ENCODE assay signal across 1 cellular context in the genomic region with DNA sequence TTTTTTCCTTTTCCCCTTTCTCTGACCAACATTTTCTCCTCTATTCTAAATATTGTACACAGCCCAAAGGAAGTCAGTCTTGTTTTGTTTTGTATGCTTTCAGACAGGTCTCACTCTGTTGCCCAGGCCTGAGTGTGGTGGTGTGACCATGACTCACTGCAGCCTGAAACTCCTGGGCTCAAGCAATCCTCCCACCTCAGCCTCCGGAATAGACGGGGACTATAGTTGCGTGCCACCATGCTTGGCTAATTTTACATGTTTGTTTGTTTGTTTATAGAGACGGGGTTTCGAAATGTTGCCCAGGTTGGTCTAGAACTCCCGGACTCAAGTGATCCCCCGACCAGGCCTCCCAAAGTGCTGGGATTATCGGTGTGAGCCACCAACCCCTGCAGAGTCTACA.
TF ChIP-seq lines count a peak whose summit lies in the region.

No MANE protein-coding gene starts in this region.

TF ChIP-seq in HepG2, 621 proteins besides CTCF, POLR2A, EP300 and RAD21 (continued from another document):
- TF ChIP-seq, protein P1, sequence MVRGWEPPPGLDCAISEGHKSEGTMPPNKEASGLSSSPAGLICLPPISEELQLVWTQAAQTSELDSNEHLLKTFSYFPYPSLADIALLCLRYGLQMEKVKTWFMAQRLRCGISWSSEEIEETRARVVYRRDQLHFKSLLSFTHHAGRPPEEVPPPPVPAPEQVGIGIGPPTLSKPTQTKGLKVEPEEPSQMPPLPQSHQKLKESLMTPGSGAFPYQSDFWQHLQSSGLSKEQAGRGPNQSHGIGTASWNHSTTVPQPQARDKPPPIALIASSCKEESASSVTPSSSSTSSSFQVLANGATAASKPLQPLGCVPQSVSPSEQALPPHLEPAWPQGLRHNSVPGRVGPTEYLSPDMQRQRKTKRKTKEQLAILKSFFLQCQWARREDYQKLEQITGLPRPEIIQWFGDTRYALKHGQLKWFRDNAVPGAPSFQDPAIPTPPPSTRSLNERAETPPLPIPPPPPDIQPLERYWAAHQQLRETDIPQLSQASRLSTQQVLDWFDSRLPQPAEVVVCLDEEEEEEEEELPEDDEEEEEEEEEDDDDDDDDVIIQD (CRISPR knock-in tag; IDR thresholded peaks at IDR 0.05; ENCODE audit: low read depth): no peak
- TF ChIP-seq, protein P2, sequence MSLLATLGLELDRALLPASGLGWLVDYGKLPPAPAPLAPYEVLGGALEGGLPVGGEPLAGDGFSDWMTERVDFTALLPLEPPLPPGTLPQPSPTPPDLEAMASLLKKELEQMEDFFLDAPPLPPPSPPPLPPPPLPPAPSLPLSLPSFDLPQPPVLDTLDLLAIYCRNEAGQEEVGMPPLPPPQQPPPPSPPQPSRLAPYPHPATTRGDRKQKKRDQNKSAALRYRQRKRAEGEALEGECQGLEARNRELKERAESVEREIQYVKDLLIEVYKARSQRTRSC (CRISPR knock-in tag; IDR thresholded peaks at IDR 0.05; ENCODE audit: low read depth): no peak
- TF ChIP-seq POLR2AphosphoS2 (IDR thresholded peaks at IDR 0.05; ENCODE audit: low read depth, low read length) (peak; percentile 52; the same call in 1 of the 2 replicates), CBFB (CRISPR knock-in tag; IDR thresholded peaks at IDR 0.05) (no peak), ZNF570 (CRISPR knock-in tag; IDR thresholded peaks at IDR 0.05; ENCODE audit: borderline replicate concordance) (no peak), GABPA (IDR thresholded peaks at IDR 0.05; ENCODE audit: low read depth, low read length) (no peak), GABPA (CRISPR knock-in tag; IDR thresholded peaks at IDR 0.05; ENCODE audit: low read depth) (no peak)
